In the genomic region with DNA sequence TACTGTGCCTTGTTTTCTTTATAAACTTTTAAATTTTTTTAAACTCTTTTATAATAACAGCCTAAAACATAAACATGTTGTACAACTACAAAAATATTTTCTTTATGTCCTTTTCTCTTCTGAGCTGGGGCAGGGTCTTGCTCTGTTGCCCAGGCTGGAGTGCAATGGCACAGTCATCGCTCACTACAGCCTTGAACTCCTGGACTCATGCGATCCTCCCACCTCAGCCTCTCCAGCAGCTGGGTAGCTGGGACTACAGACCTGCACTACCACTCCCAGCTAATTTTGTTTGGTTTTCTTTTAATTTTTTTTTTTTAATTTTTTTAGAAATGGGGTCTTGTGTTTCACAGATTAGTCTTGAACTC, we compare ENCODE assay signal across 17 cellular contexts.
"Had no signal": no experiment of that assay in that cellular context is flagged by ENCODE, and none has a peak within 500 bp of the region (broad histone marks: within the 10 kb centered on the region; RNA-seq: fewer than 3 reads in every experiment).

No MANE protein-coding gene starts in this region.

- H3K9me2 ChIP-seq: SK-N-SH had no signal

- H3K9me3 Mint-ChIP-seq: IgD-negative memory B cell had no signal

- H3K27me3 Mint-ChIP-seq: IgD-negative memory B cell had no signal

- H3K4me3 Mint-ChIP-seq: IgD-negative memory B cell had no signal

- H3K9ac ChIP-seq: SK-N-SH had no signal

- H3K27ac Mint-ChIP-seq: IgD-negative memory B cell had no signal

- H3K27ac ChIP-seq: RWPE1 had no signal

- H3K4me2 ChIP-seq: SK-N-SH had no signal

- H3K4me1 Mint-ChIP-seq: IgD-negative memory B cell had no signal

- DNase-seq: KBM-7, MV-4-11, NCI-H1048, NCI-H1105, NCI-H1417, NCI-H1436 treated with DMSO at 0.1 percent for 48 hours, NCI-H1694, NCI-H187 treated with DMSO at 0.1 percent for 48 hours, NCI-H2029 treated with DMSO at 0.1 percent for 48 hours, NCI-H2171 treated with DMSO at 0.1 percent for 48 hours, NCI-H345, NCI-H524 treated with DMSO at 0.1 percent for 48 hours, NCI-H774, SHP77, SK-N-SH had no signal

- H3K9me3 ChIP-seq: SK-N-SH had no signal
